Comparison of ENCODE assay signal across 8 cellular contexts in the genomic region with DNA sequence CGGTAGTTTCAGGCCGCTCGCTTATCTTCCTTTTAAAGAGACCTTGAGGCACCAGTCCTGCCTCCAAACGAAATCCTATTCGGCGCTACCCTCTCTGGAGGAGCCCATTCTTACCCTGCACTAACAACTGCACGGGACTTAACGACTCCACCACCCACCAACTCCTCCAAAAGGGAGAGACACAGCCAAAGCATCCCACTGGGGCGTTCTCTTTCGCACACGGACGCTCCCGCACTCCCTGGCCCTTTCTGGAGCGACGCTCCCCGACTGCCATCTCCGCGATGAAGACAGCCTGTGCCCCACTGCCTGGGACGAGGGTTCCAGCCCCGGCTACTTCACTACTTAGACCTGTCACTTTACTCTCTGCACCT. TPM values are rescaled to one million over a fixed set of nuclear protein-coding genes. Genes with fewer than 3 reads are reported as not detected.
DNase-seq lines count a peak whose midpoint lies in the region; ATAC-seq and TF ChIP-seq lines count a peak whose summit lies in the region.

No MANE protein-coding gene starts in this region.

- H3K4me1 ChIP-seq in HUES48 (ENCODE audit: control insufficient read depth, insufficient read depth, low read length) (peaks cover 22% of the 10 kb centered on the region), mammary epithelial cell (ENCODE audit: insufficient read depth, low read length) (peaks cover 8% of the 10 kb centered on the region), thoracic aorta (ENCODE audit: control insufficient read depth in 1 of 2, low read depth in 2 of 2) (peaks cover 0 to 18% of the 10 kb centered on the region in 2 donors)

- H3K27me3 ChIP-seq in HUES48 (ENCODE audit: control insufficient read depth, insufficient read depth, low read length) (no peaks in the 10 kb centered on the region), mammary epithelial cell (ENCODE audit: insufficient read depth, low read length) (no peaks in the 10 kb centered on the region), thoracic aorta (replicated peaks; ENCODE audit: insufficient read depth) (no peaks in the 10 kb centered on the region)

- H3K79me2 ChIP-seq in mammary epithelial cell (ENCODE audit: insufficient read depth, low read length) = no peaks in the 10 kb centered on the region

- TF ChIP-seq POLR2A in lower leg skin (IDR thresholded peaks at IDR 0.05) = no peak

- no peaks in the 10 kb centered on the region for H3K9me3 ChIP-seq in HUES48 (ENCODE audit: control insufficient read depth, insufficient read depth, low read length)
- no peaks in the 10 kb centered on the region for H3K9me3 ChIP-seq in mammary epithelial cell (replicated peaks; ENCODE audit: insufficient read depth, low read length)
- no peaks in the 10 kb centered on the region for H3K9me3 ChIP-seq in thoracic aorta

- H2AFZ ChIP-seq in mammary epithelial cell (ENCODE audit: low read depth, low read length) = peak overlapping the region; percentile 97

- peak overlapping the region; percentile 75 for H3K9ac ChIP-seq in HUES48 (ENCODE audit: low read depth, low read length)
- H3K9ac ChIP-seq in mammary epithelial cell (ENCODE audit: insufficient read depth, low read length) = no peak overlapping the region

- in situ Hi-C loops in mammary epithelial cell (cut with MboI; ENCODE audit: low sequenced_read_pairs in 2 of 2) = no loop called here

- 55% methylated on average over 8 of the region's 20 CpGs for WGBS in mammary epithelial cell (ENCODE audit: low coverage, missing lambda C conversion rate)
- WGBS in lower leg skin, 2 donors = 7 to 10% methylated on average over 20 of the region's 20 CpGs

- H3K4me3 ChIP-seq in HUES48 (ENCODE audit: low read depth, low read length) = peak overlapping the region; percentile 81
- peak overlapping the region; percentile 39 to 62 (median 60) for H3K4me3 ChIP-seq in mammary epithelial cell (replicated peaks in 1 of 3; ENCODE audit: insufficient read depth in 1 of 3, low read depth in 2 of 3, low read length in 3 of 3)
- peak overlapping the region; percentile 73 for H3K4me3 ChIP-seq in lower leg skin (ENCODE audit: low read depth, poor library complexity, severe bottlenecking)
- peak overlapping the region; percentile 80 for H3K4me3 ChIP-seq in thoracic aorta

- TF ChIP-seq CTCF in mammary epithelial cell (conservative IDR thresholded peaks at IDR 0.05 in 1 of 2, IDR thresholded peaks at IDR 0.05 in 1 of 2; ENCODE audit: extremely low read depth in 1 of 2, insufficient read depth in 1 of 2, low read depth in 1 of 2, low read length in 2 of 2) (no peak), lower leg skin (IDR thresholded peaks at IDR 0.05) (no peak), thoracic aorta (IDR thresholded peaks at IDR 0.05) (no peak)

- peak overlapping the region; percentile 76 for H3K4me2 ChIP-seq in mammary epithelial cell (ENCODE audit: insufficient read depth, low read depth, low read length)

- dilution Hi-C loops in mammary epithelial cell (cut with HindIII; ENCODE audit: low sequenced_read_pairs) = no loop called here

- no TSS peak for BruUV-seq in mammary epithelial cell (replicated peaks; lab: Mats Ljungman, UMichigan)

- H3K27ac ChIP-seq in HUES48 (ENCODE audit: low read depth, low read length) = peak overlapping the region; percentile 81
- H3K27ac ChIP-seq in mammary epithelial cell (ENCODE audit: insufficient read depth, low read depth, low read length) = no peak overlapping the region
- H3K27ac ChIP-seq in thoracic aorta = peak overlapping the region; percentile 94 to 95

- peak; percentile 2 for DNase-seq in mammary epithelial cell
- no peak for DNase-seq in lower leg skin (ENCODE audit: low spot score in 2 of 2)
- DNase-seq in thoracic aorta (ENCODE audit: low spot score) = no peak
- DNase-seq in stimulated activated CD4-positive, alpha-beta T cell treated with anti-CD3 and anti-CD28 coated beads, Interleukin-1b, Interleukin-23, amount 100 ng/mL, for 48 hours = no peak
- no peak for DNase-seq in DMS53 (lab: John Stamatoyannopoulos, UW)

- ATAC-seq in GM18517 (IDR thresholded peaks at IDR 0.05; ENCODE audit: unreplicated experiment) (peak; percentile 2), thoracic aorta (ENCODE audit: insufficient number of reproducible peaks, low FRiP score, low read depth) (peak; percentile 33), HG03196 (IDR thresholded peaks at IDR 0.05; ENCODE audit: unreplicated experiment) (no peak)

- no peaks in the 10 kb centered on the region for H4K20me1 ChIP-seq in mammary epithelial cell (ENCODE audit: insufficient read depth, low read length)

- intact Hi-C loops in mammary epithelial cell (cut with micrococcal nuclease) (loop anchor here (5.0 to 10.0 kb wide), 2 partner anchors 120 to 392 kb away; partner anchors contain the start of gene SPATA7), lower leg skin (cut with DNase I; ENCODE audit: low total_unique reads) (no loop called here)

- CTCF ChIA-PET in mammary epithelial cell (lab: Charles Lee; ENCODE audit: low non-redundant PET) = no interaction called here

- H3K36me3 ChIP-seq in HUES48 (ENCODE audit: control insufficient read depth, insufficient read depth, low read length) (no peaks in the 10 kb centered on the region), mammary epithelial cell (ENCODE audit: insufficient read depth, low read length) (no peaks in the 10 kb centered on the region), thoracic aorta (no peaks in the 10 kb centered on the region)

RNA-seq across cellular contexts. Expression of gene GALC, which starts 0.6 kb away (rescaled TPM):
- 10 to 100 TPM in 1 of 2 donors, 1 to 10 TPM in 1; 7.1 to 20.2 TPM for total RNA-seq in mammary epithelial cell
- polyA plus RNA-seq in mammary epithelial cell = 4.5 TPM
- polyA minus RNA-seq in mammary epithelial cell = 28.0 TPM
- total RNA-seq in lower leg skin = 10 to 100 TPM; 10.7 to 31.2 (median 24.0) TPM
- total RNA-seq in thoracic aorta = 10 to 100 TPM; 22.9 to 24.0 TPM

RNA-seq across cellular contexts. Expression of gene GPR65, which starts 12.6 kb away (rescaled TPM):
- total RNA-seq in mammary epithelial cell (not detected), lower leg skin (under 1 TPM in 3 of 4 donors, not detected in 1; 0.23 to 0.25 (median 0.23) TPM), thoracic aorta (1 to 10 TPM; 1.9 to 2.8 TPM)
- not detected for polyA plus RNA-seq in mammary epithelial cell
- polyA minus RNA-seq in mammary epithelial cell = not detected
